Comparison of ENCODE assay signal across 20 cellular contexts in genomic region chr18:68666316-68666715, GRCh38. TPM values are rescaled to one million over a fixed set of nuclear protein-coding genes. Genes with fewer than 3 reads are reported as not detected.
DNase-seq lines count a peak whose midpoint lies in the region; ATAC-seq and TF ChIP-seq lines count a peak whose summit lies in the region.
"Had no signal": no experiment of that assay in that cellular context is flagged by ENCODE, and none has a peak within 500 bp of the region (broad histone marks: within the 10 kb centered on the region; RNA-seq: fewer than 3 reads in every experiment).

No MANE protein-coding gene starts in this region.

- no peak for DNase-seq in Right ventricle myocardium inferior (ENCODE audit: missing footprints)
- DNase-seq in right atrium auricular region (ENCODE audit: low spot score): no peak
- peak; percentile 15 for DNase-seq in fibroblast of mammary gland (ENCODE audit: low read depth)
- no peak for DNase-seq in left lung
- no peak for DNase-seq in uterus
- DNase-seq in kidney glomerular epithelial cell (lab: John Stamatoyannopoulos, UW): no peak
- DNase-seq in ACHN: no peak
- DNase-seq in NCI-H2081 treated with DMSO at 0.1 percent for 48 hours (lab: John Stamatoyannopoulos, UW): no peak
- DNase-seq: 8988T; CD8-positive, alpha-beta memory T cell; DND-41; GDM1; NCI-H1417 treated with DMSO at 0.1 percent for 48 hours; NCI-H1930; NCI-H2171; NCI-H446 treated with DMSO at 0.1 percent for 48 hours; NCI-H748 treated with DMSO at 0.1 percent for 48 hours; OCI-M1 had no signal

- ATAC-seq in Right ventricle myocardium inferior: peak; percentile 63
- peak; percentile 47 for ATAC-seq in left lung
- ATAC-seq: GM23338, HCT116 had no signal

- intact Hi-C loops in Right ventricle myocardium inferior (cut with DNase I) (no loop called here), left lung (cut with DNase I) (loop anchor here in 1 of 2 donors (10.0 kb wide), 1 partner anchor 1452 kb away; no protein-coding TSS in a partner anchor), uterus (cut with DNase I; ENCODE audit: low total_unique reads) (no loop called here)

- TF ChIP-seq CTCF in right atrium auricular region (IDR thresholded peaks at IDR 0.05): no peak
- TF ChIP-seq CTCF in fibroblast of mammary gland (conservative IDR thresholded peaks at IDR 0.05; ENCODE audit: control insufficient read depth, insufficient read depth, low read depth, low read length): no peak
- TF ChIP-seq CTCF in left lung (IDR thresholded peaks at IDR 0.05): no peak
- TF ChIP-seq CTCF in uterus (IDR thresholded peaks at IDR 0.05): no peak

- no peak for TF ChIP-seq POLR2A in uterus (IDR thresholded peaks at IDR 0.05)

- H3K27me3 ChIP-seq in right atrium auricular region (no peaks in the 10 kb centered on the region), left lung (no peaks in the 10 kb centered on the region), uterus (no peaks in the 10 kb centered on the region)

- H3K36me3 ChIP-seq in right atrium auricular region (no peaks in the 10 kb centered on the region), left lung (no peaks in the 10 kb centered on the region), uterus (no peaks in the 10 kb centered on the region)

- H3K9me3 ChIP-seq in right atrium auricular region (no peaks in the 10 kb centered on the region), left lung (no peaks in the 10 kb centered on the region), uterus (no peaks in the 10 kb centered on the region)

- in situ Hi-C loops in ACHN (cut with HindIII; ENCODE audit: low pct_ligation_motif_present, low pct_unique_long_range_greater_than_20kb, low sequenced_read_pairs): no loop called here

- H3K4me3 ChIP-seq in right atrium auricular region (no peak overlapping the region), fibroblast of mammary gland (ENCODE audit: control insufficient read depth, low read depth, low read length) (no peak overlapping the region), left lung (no peak overlapping the region), uterus (no peak overlapping the region)
- H3K4me3 ChIP-seq: GM23338 had no signal

- H3K27ac ChIP-seq in right atrium auricular region: no peak overlapping the region
- H3K27ac ChIP-seq in left lung: no peak overlapping the region
- H3K27ac ChIP-seq in uterus: peak overlapping the region; percentile 28 to 73

- H3K4me1 ChIP-seq in right atrium auricular region (no peaks in the 10 kb centered on the region), left lung (no peaks in the 10 kb centered on the region), uterus (no peaks in the 10 kb centered on the region)

RNA-seq across cellular contexts. Expression of gene TMX3, which starts 48.6 kb away (rescaled TPM):
- total RNA-seq in Right ventricle myocardium inferior (24.7 TPM), right atrium auricular region (10 to 100 TPM; 17.7 to 27.6 TPM), left lung (10 to 100 TPM; 48.3 to 78.8 TPM), uterus (100 to 1,000 TPM in 1 of 4 donors, 10 to 100 TPM in 3; 34.1 to 111 (median 73.4) TPM)

Comparison
In these comparisons a context has a peak if more than half of its experiments do, and no peak if none do; other contexts are left out.
1. H3K27ac ChIP-seq: peak in uterus (2 of 2); none in right atrium auricular region (0 of 2) and left lung (0 of 2).